8 cellular contexts compared by ENCODE assay signal in genomic region chr1:58584082-58584895, GRCh38. TPM values are rescaled to one million over a fixed set of nuclear protein-coding genes. Genes with fewer than 3 reads are reported as not detected.
DNase-seq lines count a peak whose midpoint lies in the region; ATAC-seq and TF ChIP-seq lines count a peak whose summit lies in the region.

No MANE protein-coding gene starts in this region.

- no peaks in the 10 kb centered on the region for H3K27me3 ChIP-seq in upper lobe of right lung

- ATAC-seq in HG03469 (IDR thresholded peaks at IDR 0.05; ENCODE audit: unreplicated experiment) = peak; percentile 59
- peak; percentile 90 for ATAC-seq in upper lobe of right lung

- H3K27ac Mint-ChIP-seq in activated T-cell treated with anti-CD3 and anti-CD28 coated beads, Interleukin-2, amount 50 U/mL, for 24 hours = peak overlapping the region; percentile 39
- H3K27ac Mint-ChIP-seq in activated T-helper 1 cell treated with anti-CD3 and anti-CD28 coated beads, Interleukin-12 subunit alpha, Interleukin-12 subunit beta, Interleukin-2, Interleukin-4 antibody, amounts not matched to agents 30 ng/mL and 10 ng/mL and 1 ng/mL, durations not matched to agents 14 hours and 24 hours and 36 hours = peak overlapping the region; percentile 24

- peaks cover 74% of the 10 kb centered on the region for H3K27me3 Mint-ChIP-seq in activated T-cell treated with anti-CD3 and anti-CD28 coated beads, Interleukin-2, amount 50 U/mL, for 24 hours
- peaks cover 62% of the 10 kb centered on the region for H3K27me3 Mint-ChIP-seq in activated T-helper 1 cell treated with anti-CD3 and anti-CD28 coated beads, Interleukin-12 subunit alpha, Interleukin-12 subunit beta, Interleukin-2, Interleukin-4 antibody, amounts not matched to agents 30 ng/mL and 10 ng/mL and 1 ng/mL, durations not matched to agents 14 hours and 24 hours and 36 hours (ENCODE audit: insufficient read depth)

- H3K9me3 Mint-ChIP-seq in activated T-cell treated with anti-CD3 and anti-CD28 coated beads, Interleukin-2, amount 50 U/mL, for 24 hours = no peaks in the 10 kb centered on the region
- no peaks in the 10 kb centered on the region for H3K9me3 Mint-ChIP-seq in activated T-helper 1 cell treated with anti-CD3 and anti-CD28 coated beads, Interleukin-12 subunit alpha, Interleukin-12 subunit beta, Interleukin-2, Interleukin-4 antibody, amounts not matched to agents 30 ng/mL and 10 ng/mL and 1 ng/mL, durations not matched to agents 14 hours and 24 hours and 36 hours

- no peak overlapping the region for H3K4me3 Mint-ChIP-seq in activated T-cell treated with anti-CD3 and anti-CD28 coated beads, Interleukin-2, amount 50 U/mL, for 24 hours
- no peak overlapping the region for H3K4me3 Mint-ChIP-seq in activated T-helper 1 cell treated with anti-CD3 and anti-CD28 coated beads, Interleukin-12 subunit alpha, Interleukin-12 subunit beta, Interleukin-2, Interleukin-4 antibody, amounts not matched to agents 30 ng/mL and 10 ng/mL and 1 ng/mL, durations not matched to agents 14 hours and 24 hours and 36 hours

- H3K36me3 Mint-ChIP-seq in activated T-cell treated with anti-CD3 and anti-CD28 coated beads, Interleukin-2, amount 50 U/mL, for 24 hours (ENCODE audit: low read depth) = no peaks in the 10 kb centered on the region
- H3K36me3 Mint-ChIP-seq in activated T-helper 1 cell treated with anti-CD3 and anti-CD28 coated beads, Interleukin-12 subunit alpha, Interleukin-12 subunit beta, Interleukin-2, Interleukin-4 antibody, amounts not matched to agents 30 ng/mL and 10 ng/mL and 1 ng/mL, durations not matched to agents 14 hours and 24 hours and 36 hours (ENCODE audit: low read depth) = peaks cover 2% of the 10 kb centered on the region

- H3K27ac ChIP-seq in upper lobe of right lung = peak overlapping the region; percentile 76

- H3K4me1 Mint-ChIP-seq in activated T-cell treated with anti-CD3 and anti-CD28 coated beads, Interleukin-2, amount 50 U/mL, for 24 hours (ENCODE audit: low read depth) = peaks cover 19% of the 10 kb centered on the region
- peaks cover 23% of the 10 kb centered on the region for H3K4me1 Mint-ChIP-seq in activated T-helper 1 cell treated with anti-CD3 and anti-CD28 coated beads, Interleukin-12 subunit alpha, Interleukin-12 subunit beta, Interleukin-2, Interleukin-4 antibody, amounts not matched to agents 30 ng/mL and 10 ng/mL and 1 ng/mL, durations not matched to agents 14 hours and 24 hours and 36 hours (ENCODE audit: low read depth)

- TF ChIP-seq CTCF in upper lobe of right lung (IDR thresholded peaks at IDR 0.05) = no peak

- no peaks in the 10 kb centered on the region for H3K9me3 ChIP-seq in upper lobe of right lung

- no peaks in the 10 kb centered on the region for H3K36me3 ChIP-seq in upper lobe of right lung

- intact Hi-C loops in activated T-helper 1 cell treated with anti-CD3 and anti-CD28 coated beads, Interleukin-12 subunit alpha, Interleukin-12 subunit beta, Interleukin-2, Interleukin-4 antibody, amounts not matched to agents 30 ng/mL and 10 ng/mL and 1 ng/mL, durations not matched to agents 14 hours and 24 hours and 36 hours (cut with micrococcal nuclease) = loop anchor here (1.0 kb wide), 1 partner anchor 10 kb away; no protein-coding TSS in a partner anchor
- intact Hi-C loops in upper lobe of right lung (cut with DNase I) = no loop called here

- H3K4me1 ChIP-seq in upper lobe of right lung = peaks cover 33% of the 10 kb centered on the region

- no peak overlapping the region for H3K4me3 ChIP-seq in upper lobe of right lung

- DNase-seq in activated T-cell treated with anti-CD3 and anti-CD28 coated beads, Interleukin-2, amount 50 U/mL, for 24 hours = no peak
- DNase-seq in activated T-cell treated with anti-CD3 and anti-CD28 coated beads, Interleukin-2, amount 50 U/mL, for 1 hour = no peak
- DNase-seq in activated T-helper 1 cell treated with anti-CD3 and anti-CD28 coated beads, Interleukin-12 subunit alpha, Interleukin-12 subunit beta, Interleukin-2, Interleukin-4 antibody, amounts not matched to agents 30 ng/mL and 10 ng/mL and 1 ng/mL, durations not matched to agents 14 hours and 24 hours and 36 hours (ENCODE audit: low spot score) = no peak
- peak; percentile 95 for DNase-seq in kidney glomerular epithelial cell (lab: John Stamatoyannopoulos, UW)
- DNase-seq in upper lobe of right lung = peak; percentile 78
- DNase-seq in activated naive CD4-positive, alpha-beta T cell (lab: John Stamatoyannopoulos, UW) = no peak
- DNase-seq in germinal center (ENCODE audit: low spot score) = no peak

RNA-seq across cellular contexts. Expression of gene TACSTD2, which starts 7.2 kb away (rescaled TPM):
- not detected in 2 replicates for total RNA-seq in activated T-helper 1 cell treated with anti-CD3 and anti-CD28 coated beads, Interleukin-12 subunit alpha, Interleukin-12 subunit beta, Interleukin-2, Interleukin-4 antibody, amounts not matched to agents 30 ng/mL and 10 ng/mL and 1 ng/mL, durations not matched to agents 14 hours and 24 hours and 36 hours
- total RNA-seq in upper lobe of right lung = 112 TPM

RNA-seq across cellular contexts. Expression of gene OMA1, which starts 37.8 kb away (rescaled TPM):
- 12.9 and 13.0 TPM in 2 replicates for total RNA-seq in activated T-helper 1 cell treated with anti-CD3 and anti-CD28 coated beads, Interleukin-12 subunit alpha, Interleukin-12 subunit beta, Interleukin-2, Interleukin-4 antibody, amounts not matched to agents 30 ng/mL and 10 ng/mL and 1 ng/mL, durations not matched to agents 14 hours and 24 hours and 36 hours
- total RNA-seq in upper lobe of right lung = 31.3 TPM

Comparison
In these comparisons a context has a peak if more than half of its experiments do, and no peak if none do; other contexts are left out.
1. DNase-seq: peak in kidney glomerular epithelial cell (single experiment) and upper lobe of right lung (single experiment); none in activated T-cell treated with anti-CD3 and anti-CD28 coated beads, Interleukin-2, amount 50 U/mL, for 24 hours (single experiment), activated T-cell treated with anti-CD3 and anti-CD28 coated beads, Interleukin-2, amount 50 U/mL, for 1 hour (single experiment), activated T-helper 1 cell treated with anti-CD3 and anti-CD28 coated beads, Interleukin-12 subunit alpha, Interleukin-12 subunit beta, Interleukin-2, Interleukin-4 antibody, amounts not matched to agents 30 ng/mL and 10 ng/mL and 1 ng/mL, durations not matched to agents 14 hours and 24 hours and 36 hours (single experiment), activated naive CD4-positive, alpha-beta T cell (0 of 4) and germinal center (single experiment).
2. RNA of gene TACSTD2, which starts 7.2 kb away (total RNA-seq): 112 TPM in upper lobe of right lung (single experiment); not detected in activated T-helper 1 cell treated with anti-CD3 and anti-CD28 coated beads, Interleukin-12 subunit alpha, Interleukin-12 subunit beta, Interleukin-2, Interleukin-4 antibody, amounts not matched to agents 30 ng/mL and 10 ng/mL and 1 ng/mL, durations not matched to agents 14 hours and 24 hours and 36 hours; every median in the first group is over 100 times any median in the second.